8 cellular contexts compared by ENCODE assay signal in genomic region chr16:58638148-58639036, GRCh38. TPM values are rescaled to one million over a fixed set of nuclear protein-coding genes. Genes with fewer than 3 reads are reported as not detected.
DNase-seq lines count a peak whose midpoint lies in the region; ATAC-seq and TF ChIP-seq lines count a peak whose summit lies in the region.
"Had no signal": no experiment of that assay in that cellular context is flagged by ENCODE, and none has a peak within 500 bp of the region (broad histone marks: within the 10 kb centered on the region; RNA-seq: fewer than 3 reads in every experiment).

No MANE protein-coding gene starts in this region.

- TF ChIP-seq EP300 in gastroesophageal sphincter (IDR thresholded peaks at IDR 0.05), result no peak

- no peak overlapping the region for H3K27ac ChIP-seq in SJSA1
- no peak overlapping the region for H3K27ac ChIP-seq in gastroesophageal sphincter
- H3K27ac ChIP-seq: tibial nerve had no signal

- no peak for TF ChIP-seq POLR2A in gastroesophageal sphincter (IDR thresholded peaks at IDR 0.05)

- H3K4me1 ChIP-seq in SJSA1 (replicated peaks), result no peaks in the 10 kb centered on the region; the same call in 1 of the 2 replicates
- no peaks in the 10 kb centered on the region for H3K4me1 ChIP-seq in gastroesophageal sphincter

- no peak overlapping the region for H3K4me3 Mint-ChIP-seq in CD14-positive monocyte

- no peaks in the 10 kb centered on the region for H3K27me3 ChIP-seq in SJSA1 (replicated peaks)
- no peaks in the 10 kb centered on the region for H3K27me3 ChIP-seq in gastroesophageal sphincter
- H3K27me3 ChIP-seq: tibial nerve had no signal

- intact Hi-C loops in CD14-positive monocyte (cut with micrococcal nuclease), result no loop called here

- peak; percentile 41 for ATAC-seq in gastroesophageal sphincter

- WGBS in gastroesophageal sphincter (ENCODE audit: low coverage in 1 of 2), 2 donors, result 23 to 74% methylated on average over 5 to 6 of the region's 8 CpGs

- H3K36me3 ChIP-seq in SJSA1, result no peaks in the 10 kb centered on the region
- H3K36me3 ChIP-seq in gastroesophageal sphincter, result no peaks in the 10 kb centered on the region
- H3K36me3 ChIP-seq: tibial nerve had no signal

- no peaks in the 10 kb centered on the region for H3K36me3 Mint-ChIP-seq in CD14-positive monocyte

- no peaks in the 10 kb centered on the region for H3K9me3 ChIP-seq in SJSA1 (replicated peaks)
- H3K9me3 ChIP-seq in gastroesophageal sphincter, result no peaks in the 10 kb centered on the region
- H3K9me3 ChIP-seq: tibial nerve had no signal

- peaks cover 0 to 6% (median 2%) of the 10 kb centered on the region in 3 donors for H3K27me3 Mint-ChIP-seq in CD14-positive monocyte (ENCODE audit: low read depth in 3 of 3)

- DNase-seq in HCEC 1CT (peak; percentile 90), SJSA1 (ENCODE audit: low read depth in 1 of 2, low spot score in 2 of 2) (peak; percentile 29 to 57), smooth muscle cell of the brain vasculature (ENCODE audit: low read depth, low spot score) (peak; percentile 21), CD14-positive monocyte (ENCODE audit: low spot score) (no peak), SIG-M5 treated with dmso at 0.1 percent for 504 hours (lab: John Stamatoyannopoulos, UW; ENCODE audit: unreplicated experiment) (no peak)
- DNase-seq in activated CD8-positive, alpha-beta memory T cell treated with anti-CD3 and anti-CD28 coated beads for 24 hours, result no peak

- peaks cover 0 to 2% (median 0%) of the 10 kb centered on the region in 7 donors for H3K9me3 Mint-ChIP-seq in CD14-positive monocyte

- H3K4me1 Mint-ChIP-seq in CD14-positive monocyte, result peaks cover 6% of the 10 kb centered on the region

- H3K4me3 ChIP-seq in SJSA1, result no peak overlapping the region
- H3K4me3 ChIP-seq in gastroesophageal sphincter, result no peak overlapping the region
- H3K4me3 ChIP-seq: tibial nerve had no signal

- no peak overlapping the region for H3K27ac Mint-ChIP-seq in CD14-positive monocyte

- TF ChIP-seq CTCF in gastroesophageal sphincter (IDR thresholded peaks at IDR 0.05) (no peak), CD14-positive monocyte (IDR thresholded peaks at IDR 0.05) (no peak)

RNA-seq across cellular contexts. Expression of gene CNOT1, which starts 8.8 kb away (rescaled TPM):
- 77.9 and 123 TPM in 2 replicates for total RNA-seq in SJSA1 (2014; rRNA removed; shearing (Covaris generic))
- total RNA-seq in gastroesophageal sphincter, result 100 to 1,000 TPM in 2 of 4 donors, 10 to 100 TPM in 2; 93.8 to 124 (median 110) TPM
- polyA plus RNA-seq in CD14-positive monocyte, result 10 to 100 TPM; 50.8 to 60.8 TPM

RNA-seq across cellular contexts. Expression of gene SLC38A7, which starts 46.2 kb away (rescaled TPM):
- total RNA-seq in SJSA1 (2014; rRNA removed; shearing (Covaris generic)), result 8.9 and 18.9 TPM in 2 replicates
- total RNA-seq in gastroesophageal sphincter, result 10 to 100 TPM; 10.7 to 20.7 (median 14.7) TPM
- polyA plus RNA-seq in CD14-positive monocyte, result 1 to 10 TPM; 5.1 to 7.4 TPM

Comparison
In these comparisons a context has a peak if more than half of its experiments do, and no peak if none do; other contexts are left out.
1. DNase-seq: peak in HCEC 1CT (single experiment), SJSA1 (2 of 2) and smooth muscle cell of the brain vasculature (single experiment); none in activated CD8-positive, alpha-beta memory T cell treated with anti-CD3 and anti-CD28 coated beads for 24 hours (single experiment), CD14-positive monocyte (single experiment) and SIG-M5 treated with dmso at 0.1 percent for 504 hours (single experiment).